ENCODE assay signal across 24 cellular contexts in the genomic region with DNA sequence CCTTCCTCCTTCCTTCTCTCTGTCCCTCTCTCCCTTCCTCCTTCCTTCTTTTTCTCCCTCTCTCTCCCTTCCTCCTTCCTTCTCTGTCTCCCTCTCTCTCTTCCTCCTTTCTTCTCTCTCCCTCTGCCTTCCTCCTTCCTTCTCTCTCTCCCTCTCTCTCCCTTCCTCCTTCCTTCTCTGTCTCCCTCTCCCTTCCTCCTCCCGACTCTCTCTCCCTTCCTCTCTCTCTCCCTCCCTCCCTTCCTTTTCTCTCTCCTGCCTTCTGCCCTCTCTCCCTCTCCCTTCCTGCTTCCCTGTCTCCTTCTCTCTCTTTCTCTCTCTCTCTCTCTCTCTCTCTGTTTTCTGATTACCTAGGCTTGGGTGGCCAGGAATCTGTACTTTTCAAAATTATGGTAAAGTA. TPM values are rescaled to one million over a fixed set of nuclear protein-coding genes. Genes with fewer than 3 reads are reported as not detected.
DNase-seq lines count a peak whose midpoint lies in the region; ATAC-seq and TF ChIP-seq lines count a peak whose summit lies in the region.
"Had no signal": no experiment of that assay in that cellular context is flagged by ENCODE, and none has a peak within 500 bp of the region (broad histone marks: within the 10 kb centered on the region; RNA-seq: fewer than 3 reads in every experiment).

No MANE protein-coding gene starts in this region.

- H3K4me1 ChIP-seq in HEK293 (ENCODE audit: control insufficient read depth, insufficient read depth, low read length) (no peaks in the 10 kb centered on the region), osteoblast (ENCODE audit: insufficient read depth, low read length) (no peaks in the 10 kb centered on the region)
- H3K4me1 ChIP-seq: A549 had no signal

- H3K4me3 ChIP-seq in HEK293 (ENCODE audit: low read depth, low read length) (no peak overlapping the region), osteoblast (ENCODE audit: insufficient read depth, low read length) (no peak overlapping the region), foreskin fibroblast (ENCODE audit: low read depth in 1 of 2, low read length in 2 of 2) (no peak overlapping the region)
- H3K4me3 ChIP-seq: A549; BLaER1 treated with 17β-estradiol and CSF1 and Interleukin-3, amounts not matched to agents 10 nM and 100 nM; GM12878 had no signal

- H3K4me1 Mint-ChIP-seq in WTC11: peaks cover 2% of the 10 kb centered on the region
- H3K4me1 Mint-ChIP-seq: B cell had no signal

- no peak overlapping the region for H3K27ac Mint-ChIP-seq in WTC11
- H3K27ac Mint-ChIP-seq: B cell; CD4-positive, alpha-beta T cell; CD8-positive, alpha-beta T cell had no signal

- no peaks in the 10 kb centered on the region for H3K27me3 ChIP-seq in osteoblast (ENCODE audit: insufficient read depth, low read length)
- H3K27me3 ChIP-seq: BLaER1 treated with 17β-estradiol and CSF1 and Interleukin-3, amounts not matched to agents 10 nM and 100 nM had no signal

- H3K9me3 ChIP-seq in HEK293 (ENCODE audit: control insufficient read depth, insufficient read depth, low read depth, low read length) (no peaks in the 10 kb centered on the region), osteoblast (ENCODE audit: low read depth, low read length) (no peaks in the 10 kb centered on the region)
- H3K9me3 ChIP-seq: A549; BLaER1 treated with 17β-estradiol and CSF1 and Interleukin-3, amounts not matched to agents 10 nM and 100 nM had no signal

- no peaks in the 10 kb centered on the region for H3K36me3 Mint-ChIP-seq in WTC11
- H3K36me3 Mint-ChIP-seq: CD8-positive, alpha-beta T cell had no signal

- peaks cover 7% of the 10 kb centered on the region; the same call in 1 of the 2 replicates for H3K9me3 Mint-ChIP-seq in WTC11
- H3K9me3 Mint-ChIP-seq: CD4-positive, alpha-beta T cell; CD8-positive, alpha-beta T cell had no signal

- H3K36me3 ChIP-seq in HEK293 (ENCODE audit: control insufficient read depth in 2 of 2, insufficient read depth in 1 of 2, low read length in 2 of 2) (no peaks in the 10 kb centered on the region), osteoblast (ENCODE audit: insufficient read depth, low read length) (no peaks in the 10 kb centered on the region)
- H3K36me3 ChIP-seq: BLaER1 treated with 17β-estradiol and CSF1 and Interleukin-3, amounts not matched to agents 10 nM and 100 nM had no signal

- no peak overlapping the region for H3K4me2 ChIP-seq in osteoblast (ENCODE audit: insufficient read depth, low read length)
- H3K4me2 ChIP-seq: A549; BLaER1 treated with 17β-estradiol and CSF1 and Interleukin-3, amounts not matched to agents 10 nM and 100 nM had no signal

- CTCF ChIA-PET in HEK293 (lab: Yijun Ruan, JAX) (interaction anchor here (3.6 kb wide), 1 partner anchor 582 kb away, joined by 42 read pairs; no protein-coding TSS in a partner anchor), WTC11 (lab: Charles Lee) (no interaction called here)

- no peaks in the 10 kb centered on the region for H4K20me1 ChIP-seq in osteoblast (ENCODE audit: insufficient read depth, low read length)
- H4K20me1 ChIP-seq: BLaER1 treated with 17β-estradiol and CSF1 and Interleukin-3, amounts not matched to agents 10 nM and 100 nM had no signal

- no peaks in the 10 kb centered on the region for H3K79me2 ChIP-seq in osteoblast (ENCODE audit: insufficient read depth, low read length)

- TF ChIP-seq CTCF in HEK293 (tag by site-specific recombination; IDR thresholded peaks at IDR 0.05) (no peak), WTC11 (IDR thresholded peaks at IDR 0.05) (no peak), osteoblast (IDR thresholded peaks at IDR 0.05; ENCODE audit: extremely low read depth, low read depth, low read length) (no peak), foreskin fibroblast (IDR thresholded peaks at IDR 0.05; ENCODE audit: low read depth, low read length) (no peak)

- DNase-seq in WTC11 (ENCODE audit: low spot score): no peak
- no peak for DNase-seq in osteoblast (ENCODE audit: insufficient read length, low spot score, missing footprints)
- no peak for DNase-seq in NCI-H2029 treated with DMSO at 0.1 percent for 48 hours (lab: John Stamatoyannopoulos, UW)
- DNase-seq in foreskin fibroblast: no peak
- DNase-seq: AML-193; CD4-positive, alpha-beta T cell; CD8-positive, alpha-beta T cell; DMS 273 treated with DMSO at 0.1 percent for 48 hours; DMS153; DMS53; DMS79; DND-41; EL; GDM1 had no signal

- POLR2A ChIA-PET in HEK293 (lab: Yijun Ruan, JAX): no interaction called here
- POLR2A ChIA-PET in WTC11 (lab: Charles Lee): no interaction called here

- no peaks in the 10 kb centered on the region for H3K27me3 Mint-ChIP-seq in WTC11 (ENCODE audit: low read depth)

- H2AFZ ChIP-seq in osteoblast (ENCODE audit: low read length): peak overlapping the region; percentile 25

- ATAC-seq in WTC11: no peak
- ATAC-seq: A549; CD8-positive, alpha-beta T cell; GM12878 had no signal

- H3K27ac ChIP-seq in HEK293 (ENCODE audit: extremely low read depth, low read depth, low read length): no peak overlapping the region
- no peak overlapping the region for H3K27ac ChIP-seq in osteoblast (ENCODE audit: low read depth, low read length)
- H3K27ac ChIP-seq: 22Rv1; A549; BLaER1 treated with 17β-estradiol and CSF1 and Interleukin-3, amounts not matched to agents 10 nM and 100 nM; C4-2B had no signal

- no peak overlapping the region for H3K4me3 Mint-ChIP-seq in WTC11
- H3K4me3 Mint-ChIP-seq: B cell; CD4-positive, alpha-beta T cell; CD8-positive, alpha-beta T cell had no signal

TF ChIP-seq in HEK293, 187 proteins besides CTCF, POLR2A, EP300 and RAD21 (continues in another document):
- TF ChIP-seq ZFP3 (tag by site-specific recombination; IDR thresholded peaks at IDR 0.05; ENCODE audit: low read depth) (no peak), ZNF169 (tag by site-specific recombination; IDR thresholded peaks at IDR 0.05) (0 out of 2 replicates have a peak, but pooled peaks have one; percentile 23), ZNF626 (tag by site-specific recombination; IDR thresholded peaks at IDR 0.05) (no peak), ZFP41 (tag by site-specific recombination; IDR thresholded peaks at IDR 0.05; ENCODE audit: borderline replicate concordance) (no peak), ZNF530 (tag by site-specific recombination; IDR thresholded peaks at IDR 0.05; ENCODE audit: low read depth) (no peak)

TF ChIP-seq in WTC11, 78 proteins besides CTCF, POLR2A, EP300 and RAD21:
- TF ChIP-seq SP1 (CRISPR knock-in tag; conservative IDR thresholded peaks at IDR 0.05) (no peak), SMAD3 (CRISPR knock-in tag; IDR thresholded peaks at IDR 0.05; ENCODE audit: borderline replicate concordance) (no peak)
- TF ChIP-seq, protein P1, sequence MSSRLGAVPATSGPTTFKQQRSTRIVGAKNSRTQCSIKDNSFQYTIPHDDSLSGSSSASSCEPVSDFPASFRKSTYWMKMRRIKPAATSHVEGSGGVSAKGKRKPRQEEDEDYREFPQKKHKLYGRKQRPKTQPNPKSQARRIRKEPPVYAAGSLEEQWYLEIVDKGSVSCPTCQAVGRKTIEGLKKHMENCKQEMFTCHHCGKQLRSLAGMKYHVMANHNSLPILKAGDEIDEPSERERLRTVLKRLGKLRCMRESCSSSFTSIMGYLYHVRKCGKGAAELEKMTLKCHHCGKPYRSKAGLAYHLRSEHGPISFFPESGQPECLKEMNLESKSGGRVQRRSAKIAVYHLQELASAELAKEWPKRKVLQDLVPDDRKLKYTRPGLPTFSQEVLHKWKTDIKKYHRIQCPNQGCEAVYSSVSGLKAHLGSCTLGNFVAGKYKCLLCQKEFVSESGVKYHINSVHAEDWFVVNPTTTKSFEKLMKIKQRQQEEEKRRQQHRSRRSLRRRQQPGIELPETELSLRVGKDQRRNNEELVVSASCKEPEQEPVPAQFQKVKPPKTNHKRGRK (CRISPR knock-in tag; IDR thresholded peaks at IDR 0.05; ENCODE audit: borderline replicate concordance): 0 out of 2 replicates have a peak, but pooled peaks have one; percentile 62
TF ChIP-seq in WTC11: peak in this region for 1.

RNA-seq across cellular contexts. Expression of gene GFRA1, which starts 16.6 kb away (rescaled TPM):
- total RNA-seq in WTC11 (2021): 4.4 to 6.1 TPM (median 5.1 TPM) in 3 replicates
- 76.0 and 76.6 TPM in 2 replicates for total RNA-seq in osteoblast
- total RNA-seq: B cell; CD4-positive, alpha-beta T cell; CD8-positive, alpha-beta T cell had no signal

RNA-seq across cellular contexts. Expression of gene CCDC172, which starts 34.6 kb away (rescaled TPM):
- total RNA-seq in WTC11 (2021) (1.8 to 3.0 TPM (median 2.0 TPM) in 3 replicates), osteoblast (not detected in 2 replicates)
- total RNA-seq: A172; B cell; CD4-positive, alpha-beta T cell; CD8-positive, alpha-beta T cell; Daoy; G401; GM12878 had no signal

Comparison
In these comparisons a context has a peak if more than half of its experiments do, and no peak if none do; other contexts are left out.
1. RNA of gene GFRA1, which starts 16.6 kb away (total RNA-seq): 76.0 to 76.6 TPM in osteoblast; 4.4 to 6.1 TPM in WTC11; every median in the first group is over 10 times any median in the second.